31 cellular contexts compared by ENCODE assay signal in the genomic region with DNA sequence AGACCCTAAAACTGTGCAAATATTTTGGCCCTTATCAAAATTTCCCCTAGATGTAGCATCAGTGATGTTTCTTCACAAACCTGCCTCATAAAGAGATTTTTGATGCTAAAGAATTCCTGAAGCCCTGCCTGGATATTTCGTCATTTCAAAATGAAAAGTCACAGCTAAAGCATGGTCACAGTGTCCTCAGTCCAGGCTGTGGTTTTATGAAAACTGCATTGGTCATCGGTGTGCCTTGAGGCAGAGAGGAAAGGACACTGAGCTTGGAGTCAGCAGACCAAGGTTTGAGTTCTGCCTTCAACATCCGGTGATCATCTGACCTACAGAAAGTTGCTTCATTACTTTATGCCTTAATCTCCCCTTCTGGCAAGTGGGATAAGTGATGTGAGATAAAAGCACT.
"Had no signal": no experiment of that assay in that cellular context is flagged by ENCODE, and none has a peak within 500 bp of the region (broad histone marks: within the 10 kb centered on the region; RNA-seq: fewer than 3 reads in every experiment).

No MANE protein-coding gene starts in this region.

- H3K27me3 ChIP-seq: ascending aorta, cardiac muscle cell, colonic mucosa, esophagus squamous epithelium, gastroesophageal sphincter, hepatocyte, ovary, right lobe of liver, thyroid gland had no signal

- H3K27ac ChIP-seq: ascending aorta, cardiac muscle cell, colonic mucosa, epithelial cell of prostate, esophagus squamous epithelium, gastroesophageal sphincter, hepatocyte, ovary, right lobe of liver, skin epidermis, thyroid gland had no signal

- H3K36me3 ChIP-seq: ascending aorta, cardiac muscle cell, colonic mucosa, ovary, right lobe of liver, thyroid gland had no signal

- H3K9me3 ChIP-seq: ascending aorta, colonic mucosa, esophagus squamous epithelium, gastroesophageal sphincter, ovary, right lobe of liver, thyroid gland had no signal

- H3K4me1 ChIP-seq: ascending aorta, colonic mucosa, esophagus squamous epithelium, gastroesophageal sphincter, right lobe of liver, thyroid gland had no signal

- H3K4me3 ChIP-seq: ascending aorta, cardiac muscle cell, colonic mucosa, esophagus squamous epithelium, gastroesophageal sphincter, hepatocyte, ovary, right lobe of liver, skin epidermis, thyroid gland had no signal

- FAIRE-seq: endometrium, kidney had no signal

- H2AFZ ChIP-seq: hepatocyte had no signal

- H3K4me2 ChIP-seq: hepatocyte had no signal

- DNase-seq: activated B cell treated with CpG ODN at 0.5 μM for 24 hours; activated CD8-positive, alpha-beta memory T cell treated with anti-CD3 and anti-CD28 coated beads, Interleukin-2, amount 10 ng/mL, durations not matched to agents 7 days and 5 days; activated CD8-positive, alpha-beta T cell treated with anti-CD3 and anti-CD28 coated beads, Interleukin-2, amount 10 ng/mL, durations not matched to agents 7 days and 5 days; activated naive CD4-positive, alpha-beta T cell; activated T-cell treated with anti-CD3 and anti-CD28 coated beads, Interleukin-2, amount 50 U/mL, for 72 hours; cerebellar nuclear complex; colonic mucosa; effector CD8-positive, alpha-beta T cell; esophagus squamous epithelium; immature natural killer cell; kidney; left colon; midbrain; naive thymus-derived CD4-positive, alpha-beta T cell; ovary; right lobe of liver; stimulated activated CD4-positive, alpha-beta T cell treated with anti-CD3 and anti-CD28 coated beads, Interleukin-12 subunit alpha, Interleukin-12 subunit beta, amount 100 ng/mL, for 4 hours; stimulated activated CD4-positive, alpha-beta T cell treated with anti-CD3 and anti-CD28 coated beads, Interleukin-4, amount 100 ng/mL, for 4 hours; stimulated activated CD8-positive, alpha-beta memory T cell treated with anti-CD3 and anti-CD28 coated beads, Interleukin-4, amount 100 ng/mL, for 48 hours; stimulated activated naive CD8-positive, alpha-beta T cell treated with anti-CD3 and anti-CD28 coated beads, Interleukin-15, amount 100 ng/mL, for 72 hours; SW 1271; T-helper 17 cell; T1000; thyroid gland had no signal
